9 cellular contexts compared by ENCODE assay signal in genomic region chr11:3920148-3920852, GRCh38.
DNase-seq lines count a peak whose midpoint lies in the region; ATAC-seq lines count a peak whose summit lies in the region.
"Had no signal": no experiment of that assay in that cellular context is flagged by ENCODE, and none has a peak within 500 bp of the region (broad histone marks: within the 10 kb centered on the region; RNA-seq: fewer than 3 reads in every experiment).

No MANE protein-coding gene starts in this region.

- H3K27ac Mint-ChIP-seq in immature natural killer cell, result peak overlapping the region; percentile 58 to 86 (median 76)
- H3K27ac Mint-ChIP-seq in stimulated activated naive B cell treated with anti-CD40 and anti-IgM and Interleukin-4, amounts not matched to agents 10 μg/mL and 1 μg/mL and 100 μg/mL, for 72 hours, result no peak overlapping the region
- H3K27ac Mint-ChIP-seq: brain had no signal

- H3K4me1 Mint-ChIP-seq in activated T-cell treated with anti-CD3 and anti-CD28 coated beads, Interleukin-2, amount 50 U/mL, for 4 hours (ENCODE audit: low read depth), result peaks cover 61% of the 10 kb centered on the region
- H3K4me1 Mint-ChIP-seq in immature natural killer cell, result peaks cover 72 to 83% of the 10 kb centered on the region in 2 donors
- H3K4me1 Mint-ChIP-seq in stimulated activated naive B cell treated with anti-CD40 and anti-IgM and Interleukin-4, amounts not matched to agents 10 μg/mL and 1 μg/mL and 100 μg/mL, for 72 hours, result peaks cover 27 to 48% of the 10 kb centered on the region in 2 donors
- H3K4me1 Mint-ChIP-seq: brain had no signal

- H3K27me3 Mint-ChIP-seq in activated T-cell treated with anti-CD3 and anti-CD28 coated beads, Interleukin-2, amount 50 U/mL, for 4 hours (ENCODE audit: low read depth), result no peaks in the 10 kb centered on the region
- H3K27me3 Mint-ChIP-seq in immature natural killer cell (ENCODE audit: low read depth in 3 of 3), result peaks cover 0 to 4% (median 0%) of the 10 kb centered on the region in 3 donors
- H3K27me3 Mint-ChIP-seq in stimulated activated naive B cell treated with anti-CD40 and anti-IgM and Interleukin-4, amounts not matched to agents 10 μg/mL and 1 μg/mL and 100 μg/mL, for 72 hours, result no peaks in the 10 kb centered on the region
- H3K27me3 Mint-ChIP-seq: brain had no signal

- no peak overlapping the region for H3K4me3 Mint-ChIP-seq in activated T-cell treated with anti-CD3 and anti-CD28 coated beads, Interleukin-2, amount 50 U/mL, for 4 hours
- peak overlapping the region; percentile 58 to 82 (median 68) for H3K4me3 Mint-ChIP-seq in immature natural killer cell
- no peak overlapping the region for H3K4me3 Mint-ChIP-seq in stimulated activated naive B cell treated with anti-CD40 and anti-IgM and Interleukin-4, amounts not matched to agents 10 μg/mL and 1 μg/mL and 100 μg/mL, for 72 hours
- H3K4me3 Mint-ChIP-seq: brain had no signal

- ATAC-seq in activated T-cell treated with anti-CD3 and anti-CD28 coated beads, Interleukin-2, amount 50 U/mL, for 4 hours, result peak; percentile 78 to 83
- ATAC-seq in stimulated activated naive B cell treated with anti-CD40 and anti-IgM and Interleukin-4, amounts not matched to agents 10 μg/mL and 1 μg/mL and 100 μg/mL, for 72 hours (replicated peaks), result peak; percentile 42 to 63

- H3K9me3 Mint-ChIP-seq in activated T-cell treated with anti-CD3 and anti-CD28 coated beads, Interleukin-2, amount 50 U/mL, for 4 hours, result peaks cover 3% of the 10 kb centered on the region
- no peaks in the 10 kb centered on the region for H3K9me3 Mint-ChIP-seq in immature natural killer cell
- peaks cover 0 to 1% of the 10 kb centered on the region in 2 donors for H3K9me3 Mint-ChIP-seq in stimulated activated naive B cell treated with anti-CD40 and anti-IgM and Interleukin-4, amounts not matched to agents 10 μg/mL and 1 μg/mL and 100 μg/mL, for 72 hours

- peaks cover 8% of the 10 kb centered on the region for H3K36me3 Mint-ChIP-seq in activated T-cell treated with anti-CD3 and anti-CD28 coated beads, Interleukin-2, amount 50 U/mL, for 4 hours (ENCODE audit: insufficient read depth)
- no peaks in the 10 kb centered on the region for H3K36me3 Mint-ChIP-seq in immature natural killer cell
- peaks cover 10 to 14% of the 10 kb centered on the region in 2 donors for H3K36me3 Mint-ChIP-seq in stimulated activated naive B cell treated with anti-CD40 and anti-IgM and Interleukin-4, amounts not matched to agents 10 μg/mL and 1 μg/mL and 100 μg/mL, for 72 hours

- DNase-seq in SKM-1 treated with dmso at 0.1 percent for 144 hours (lab: John Stamatoyannopoulos, UW; ENCODE audit: unreplicated experiment) (peak; percentile 33), SKM-1 (lab: John Stamatoyannopoulos, UW; ENCODE audit: unreplicated experiment) (no peak), NCI-H460 (ENCODE audit: extremely low read depth, low read depth) (peak; percentile 18), immature natural killer cell (peak; percentile 50 to 64 (median 57)), iPS-NIHi7 (ENCODE audit: extremely low spot score) (no peak), DMS153 (lab: John Stamatoyannopoulos, UW) (no peak)
- peak; percentile 68 for DNase-seq in activated T-cell treated with anti-CD3 and anti-CD28 coated beads, Interleukin-2, amount 50 U/mL, for 4 hours
- no peak for DNase-seq in stimulated activated naive B cell treated with anti-CD40 and anti-IgM and Interleukin-4, amounts not matched to agents 10 μg/mL and 1 μg/mL and 100 μg/mL, for 72 hours

Comparison
In these comparisons a context has a peak if more than half of its experiments do, and no peak if none do; other contexts are left out.
1. DNase-seq: peak in SKM-1 treated with dmso at 0.1 percent for 144 hours (single experiment), NCI-H460 (single experiment), activated T-cell treated with anti-CD3 and anti-CD28 coated beads, Interleukin-2, amount 50 U/mL, for 4 hours (single experiment) and immature natural killer cell (3 of 3); none in SKM-1 (single experiment), stimulated activated naive B cell treated with anti-CD40 and anti-IgM and Interleukin-4, amounts not matched to agents 10 μg/mL and 1 μg/mL and 100 μg/mL, for 72 hours (single experiment), iPS-NIHi7 (single experiment) and DMS153 (single experiment).
2. H3K4me3 Mint-ChIP-seq: peak in immature natural killer cell (5 of 5); none in activated T-cell treated with anti-CD3 and anti-CD28 coated beads, Interleukin-2, amount 50 U/mL, for 4 hours (single experiment) and stimulated activated naive B cell treated with anti-CD40 and anti-IgM and Interleukin-4, amounts not matched to agents 10 μg/mL and 1 μg/mL and 100 μg/mL, for 72 hours (0 of 2).